ENCODE assay signal across 7 cellular contexts in the genomic region with DNA sequence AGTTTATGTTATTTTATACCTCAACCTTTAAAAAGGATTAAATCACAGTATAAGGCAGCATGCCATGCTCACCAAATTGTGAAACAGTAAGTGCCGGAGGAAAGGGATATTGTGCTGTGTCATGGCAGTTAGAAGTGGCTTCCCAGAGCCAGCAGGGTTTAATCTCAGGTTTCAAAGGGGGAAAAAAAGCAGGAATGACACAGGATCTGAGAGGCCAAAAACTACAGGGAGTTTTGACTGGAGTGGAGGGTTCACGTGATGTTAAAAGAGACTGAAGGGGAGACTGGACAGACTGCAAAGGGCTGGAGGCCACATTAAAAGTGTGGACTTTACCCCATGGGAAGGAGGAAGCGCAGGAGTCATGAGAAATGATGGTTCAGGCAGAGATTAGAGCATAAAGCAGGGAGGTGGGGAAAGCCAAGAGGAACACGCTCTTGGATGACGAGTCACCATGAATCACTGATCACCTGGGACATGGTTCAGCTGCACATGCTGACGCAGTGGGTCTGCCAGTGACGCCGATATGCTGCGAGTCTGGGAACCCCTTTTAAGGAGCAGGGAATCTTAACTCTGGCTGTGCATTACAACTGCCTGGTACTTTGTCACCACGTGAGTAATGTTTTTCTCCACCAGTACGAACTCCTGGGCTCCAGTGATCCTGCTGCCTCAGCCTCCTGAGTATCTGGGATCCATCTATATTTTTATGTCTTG. TPM values are rescaled to one million over a fixed set of nuclear protein-coding genes. Genes with fewer than 3 reads are reported as not detected.
DNase-seq lines count a peak whose midpoint lies in the region; ATAC-seq, FAIRE-seq and TF ChIP-seq lines count a peak whose summit lies in the region.

No MANE protein-coding gene starts in this region.

- H3K4me3 ChIP-seq in HFF-Myc (replicated peaks; ENCODE audit: low read depth, low read length) (peak overlapping the region; percentile 18), gastroesophageal sphincter (peak overlapping the region in 1 of 2 donors; percentile 20), ovary (no peak overlapping the region)

- intact Hi-C loops in ovary (cut with DNase I) = loop anchor here in 1 of 4 donors (5.0 kb wide), 1 partner anchor 40 kb away; no protein-coding TSS in a partner anchor

- 8 to 11% methylated on average over 7 to 11 of the region's 11 CpGs for WGBS in gastroesophageal sphincter (ENCODE audit: low coverage in 1 of 2), 2 donors
- 26 to 33% (median 28%) methylated on average over 11 of the region's 11 CpGs for WGBS in ovary, 3 donors

- peak; percentile 92 for DNase-seq in HFF-Myc (ENCODE audit: extremely low read depth, low read depth)
- peak; percentile 96 for DNase-seq in SK-MEL-5 (ENCODE audit: low read depth, low spot score)
- peak; percentile 23 to 59 (median 42) for DNase-seq in ovary
- DNase-seq in GM12892 (ENCODE audit: insufficient read length) = no peak
- DNase-seq in SKM-1 (lab: John Stamatoyannopoulos, UW; ENCODE audit: unreplicated experiment) = no peak

- H3K27ac ChIP-seq in gastroesophageal sphincter (peak overlapping the region; percentile 81 to 93 (median 85)), ovary (peak overlapping the region in 1 of 2 donors; percentile 52)

- TF ChIP-seq EP300 in gastroesophageal sphincter (IDR thresholded peaks at IDR 0.05) = peak; percentile 94
- TF ChIP-seq EP300 in ovary (IDR thresholded peaks at IDR 0.05) = no peak

- H3K27me3 ChIP-seq in gastroesophageal sphincter (no peaks in the 10 kb centered on the region), ovary (no peaks in the 10 kb centered on the region)

- in situ Hi-C loops in SK-MEL-5 (cut with HindIII; ENCODE audit: low pct_unique_long_range_greater_than_20kb, low sequenced_read_pairs) = no loop called here

- H3K9me3 ChIP-seq in gastroesophageal sphincter (no peaks in the 10 kb centered on the region), ovary (no peaks in the 10 kb centered on the region)

- TF ChIP-seq POLR2A in gastroesophageal sphincter (IDR thresholded peaks at IDR 0.05) = no peak
- TF ChIP-seq POLR2A in ovary (IDR thresholded peaks at IDR 0.05) = no peak
- TF ChIP-seq POLR2A in GM12892 (IDR thresholded peaks at IDR 0.05; ENCODE audit: low read depth, low read length) = no peak

- peaks cover 0 to 57% (median 10%) of the 10 kb centered on the region in 3 donors for H3K4me1 ChIP-seq in gastroesophageal sphincter
- H3K4me1 ChIP-seq in ovary (ENCODE audit: insufficient read depth) = peaks cover 2% of the 10 kb centered on the region

- H3K36me3 ChIP-seq in gastroesophageal sphincter = peaks cover 0 to 14% of the 10 kb centered on the region in 2 donors
- H3K36me3 ChIP-seq in ovary = no peaks in the 10 kb centered on the region

- no peak for TF ChIP-seq CTCF in HFF-Myc (IDR thresholded peaks at IDR 0.05; ENCODE audit: low read depth, low read length, missing control alignments)
- no peak for TF ChIP-seq CTCF in gastroesophageal sphincter (IDR thresholded peaks at IDR 0.05)
- no peak for TF ChIP-seq CTCF in ovary (IDR thresholded peaks at IDR 0.05)

- peak; percentile 96 for ATAC-seq in gastroesophageal sphincter
- no peak for ATAC-seq in GM18520 (IDR thresholded peaks at IDR 0.05; ENCODE audit: unreplicated experiment)

- FAIRE-seq in GM12892 (lab: Jason Lieb, UNC) = no peak

RNA-seq across cellular contexts. Expression of a gene that starts 6.1 kb away (rescaled TPM):
- 163 and 180 TPM in 2 replicates for total RNA-seq in SK-MEL-5 (2014; rRNA removed; shearing (Covaris generic))
- 143 and 152 TPM in 2 replicates for polyA plus RNA-seq in SK-MEL-5 (2015; cell fraction: cytosol; rRNA removed)
- polyA plus RNA-seq in SK-MEL-5 (2015; cell fraction: nucleus; rRNA removed) = 96.1 and 126 TPM in 2 replicates
- total RNA-seq in gastroesophageal sphincter (10 to 100 TPM; 46.0 to 71.6 (median 52.8) TPM), ovary (10 to 100 TPM; 21.8 to 58.0 (median 33.0) TPM)
- 10 to 100 TPM; 31.9 to 32.8 TPM for polyA plus RNA-seq in ovary
- 15.8 TPM for polyA plus RNA-seq in GM12892 (2012; ENCODE audit: missing spikeins)

RNA-seq across cellular contexts. Expression of a gene that starts 50.8 kb away (rescaled TPM):
- total RNA-seq in SK-MEL-5 (2014; rRNA removed; shearing (Covaris generic)) = 21.7 and 29.8 TPM in 2 replicates
- 21.1 and 33.1 TPM in 2 replicates for polyA plus RNA-seq in SK-MEL-5 (2015; cell fraction: cytosol; rRNA removed)
- 137 and 139 TPM in 2 replicates for polyA plus RNA-seq in SK-MEL-5 (2015; cell fraction: nucleus; rRNA removed)
- total RNA-seq in gastroesophageal sphincter (10 to 100 TPM; 19.5 to 33.8 (median 21.4) TPM), ovary (10 to 100 TPM; 19.9 to 38.0 (median 25.5) TPM)
- polyA plus RNA-seq in ovary = 10 to 100 TPM; 22.7 to 29.8 TPM
- polyA plus RNA-seq in GM12892 (2012; ENCODE audit: missing spikeins) = 27.0 TPM

Comparison
In these comparisons a context has a peak if more than half of its experiments do, and no peak if none do; other contexts are left out.
1. DNase-seq: peak in HFF-Myc (single experiment), SK-MEL-5 (single experiment) and ovary (5 of 5); none in GM12892 (single experiment) and SKM-1 (single experiment).